Comparison of ENCODE assay signal across 1 cellular context in genomic region chr7:1548438-1548831, GRCh38.
TF ChIP-seq lines count a peak whose summit lies in the region.

No MANE protein-coding gene starts in this region.

TF ChIP-seq in H1, 55 proteins besides CTCF, POLR2A, EP300 and RAD21:
- TF ChIP-seq TAF7 (optimal IDR thresholded peaks at IDR 0.05; ENCODE audit: borderline replicate concordance, low read depth, low read length) (no peak), PHF8 (conservative IDR thresholded peaks at IDR 0.05; ENCODE audit: low read depth, low read length) (no peak), CTBP2 (IDR thresholded peaks at IDR 0.05; ENCODE audit: borderline replicate concordance, insufficient read depth, insufficient read length, low read length) (no peak), BACH1 (IDR thresholded peaks at IDR 0.05; ENCODE audit: low read length) (no peak), TBP (IDR thresholded peaks at IDR 0.05; ENCODE audit: low read depth, low read length) (no peak), SP2 (IDR thresholded peaks at IDR 0.05; ENCODE audit: low read length) (no peak), KDM5A (IDR thresholded peaks at IDR 0.05; ENCODE audit: low read length) (no peak), CBX8 (IDR thresholded peaks at IDR 0.05; ENCODE audit: borderline replicate concordance, low read depth, low read length) (no peak)
